ENCODE assay signal across 10 cellular contexts in genomic region chr17:17808706-17809432, GRCh38. TPM values are rescaled to one million over a fixed set of nuclear protein-coding genes. Genes with fewer than 3 reads are reported as not detected.
DNase-seq lines count a peak whose midpoint lies in the region; ATAC-seq, FAIRE-seq and TF ChIP-seq lines count a peak whose summit lies in the region.
"Had no signal": no experiment of that assay in that cellular context is flagged by ENCODE, and none has a peak within 500 bp of the region (broad histone marks: within the 10 kb centered on the region; RNA-seq: fewer than 3 reads in every experiment).

No MANE protein-coding gene starts in this region.

- H3K27ac Mint-ChIP-seq in astrocyte (ENCODE audit: unreplicated experiment) = peak overlapping the region; percentile 82
- H3K27ac Mint-ChIP-seq in neural crest cell (ENCODE audit: unreplicated experiment) = no peak overlapping the region

- H3K27ac ChIP-seq in astrocyte (ENCODE audit: low read depth, low read length) (no peak overlapping the region), Peyer's patch (peak overlapping the region in 1 of 4 donors; percentile 38)

- TF ChIP-seq POLR2A in Peyer's patch (IDR thresholded peaks at IDR 0.05) = no peak

- peak; percentile 92 for DNase-seq in GM13977 (ENCODE audit: low spot score)
- no peak for DNase-seq in astrocyte (ENCODE audit: low read depth)
- DNase-seq in neural crest cell (ENCODE audit: low read depth, low spot score) = no peak
- DNase-seq in Peyer's patch = no peak
- DNase-seq in inferior parietal cortex (ENCODE audit: extremely low spot score) = no peak
- DNase-seq in mucosa of gallbladder (ENCODE audit: low spot score) = no peak
- DNase-seq: heart right ventricle, right cardiac atrium had no signal

- H3K4me1 ChIP-seq in astrocyte (ENCODE audit: insufficient read depth, low read length) = peaks cover 14% of the 10 kb centered on the region
- peaks cover 0 to 28% (median 6%) of the 10 kb centered on the region in 4 donors for H3K4me1 ChIP-seq in Peyer's patch

- no peaks in the 10 kb centered on the region for H3K9me3 Mint-ChIP-seq in astrocyte (ENCODE audit: unreplicated experiment)
- no peaks in the 10 kb centered on the region for H3K9me3 Mint-ChIP-seq in neural crest cell

- H3K79me2 ChIP-seq in astrocyte (ENCODE audit: insufficient read depth, low read length) = no peaks in the 10 kb centered on the region

- no peak for FAIRE-seq in astrocyte (lab: Jason Lieb, UNC)

- H3K27me3 Mint-ChIP-seq in astrocyte (ENCODE audit: low read depth, unreplicated experiment) (no peaks in the 10 kb centered on the region), neural crest cell (ENCODE audit: low read depth) (peaks cover 34% of the 10 kb centered on the region)

- H4K20me1 ChIP-seq in astrocyte (ENCODE audit: insufficient read depth, low read length) = peaks cover 64% of the 10 kb centered on the region

- H3K4me1 Mint-ChIP-seq in astrocyte (ENCODE audit: low read depth, unreplicated experiment) = peaks cover 23% of the 10 kb centered on the region
- H3K4me1 Mint-ChIP-seq in neural crest cell = peaks cover 46% of the 10 kb centered on the region

- ATAC-seq in HG03039 (IDR thresholded peaks at IDR 0.05; ENCODE audit: unreplicated experiment) (peak; percentile 44), GM21528 (IDR thresholded peaks at IDR 0.05; ENCODE audit: low FRiP score, unreplicated experiment) (no peak)

- no peak overlapping the region for H3K4me3 ChIP-seq in astrocyte (ENCODE audit: insufficient read depth, low read depth, low read length)
- peak overlapping the region in 1 of 4 donors; percentile 38 for H3K4me3 ChIP-seq in Peyer's patch

- no peak for TF ChIP-seq CTCF in GM13977 (IDR thresholded peaks at IDR 0.05; ENCODE audit: extremely low read depth, insufficient read depth, missing control alignments)
- no peak for TF ChIP-seq CTCF in astrocyte (IDR thresholded peaks at IDR 0.05; ENCODE audit: insufficient read depth, low read depth, low read length)
- TF ChIP-seq CTCF in neural crest cell (conservative IDR thresholded peaks at IDR 0.05) = no peak
- TF ChIP-seq CTCF in Peyer's patch (IDR thresholded peaks at IDR 0.05) = no peak

- no peak overlapping the region for H3K9ac ChIP-seq in astrocyte (ENCODE audit: low read length)

- peaks cover 9% of the 10 kb centered on the region for H3K36me3 ChIP-seq in astrocyte (ENCODE audit: insufficient read depth, low read length)
- H3K36me3 ChIP-seq in Peyer's patch = peaks cover 0 to 56% (median 0%) of the 10 kb centered on the region in 3 donors

- no peak overlapping the region for H3K4me3 Mint-ChIP-seq in astrocyte (ENCODE audit: unreplicated experiment)
- H3K4me3 Mint-ChIP-seq in neural crest cell = peak overlapping the region; percentile 73

- no peaks in the 10 kb centered on the region for H3K9me3 ChIP-seq in astrocyte (ENCODE audit: insufficient read depth, low read depth, low read length)
- H3K9me3 ChIP-seq in Peyer's patch = no peaks in the 10 kb centered on the region
- H3K9me3 ChIP-seq: heart right ventricle had no signal

- H3K27me3 ChIP-seq in astrocyte (ENCODE audit: insufficient read depth, low read length) (no peaks in the 10 kb centered on the region), Peyer's patch (no peaks in the 10 kb centered on the region)
- H3K27me3 ChIP-seq: heart right ventricle had no signal

- in situ Hi-C loops in GM13977 (cut with MboI; ENCODE audit: low pct_unique_long_range_greater_than_20kb, low sequenced_read_pairs, unreplicated experiment) = no loop called here

- H2AFZ ChIP-seq in astrocyte (ENCODE audit: low read depth, low read length) = no peak overlapping the region

- no peak overlapping the region for H3K4me2 ChIP-seq in astrocyte (ENCODE audit: low read length)

- H3K36me3 Mint-ChIP-seq in astrocyte (ENCODE audit: low read depth, unreplicated experiment) (peaks cover 16% of the 10 kb centered on the region), neural crest cell (ENCODE audit: low read depth) (peaks cover 12% of the 10 kb centered on the region)

RNA-seq across cellular contexts. Expression of gene SREBF1, which starts 27.9 kb away (rescaled TPM):
- 59.2 and 65.6 TPM in 2 replicates for total RNA-seq in astrocyte
- 128 and 132 TPM in 2 replicates for total RNA-seq in neural crest cell
- total RNA-seq in Peyer's patch = 100 to 1,000 TPM; 118 to 226 (median 185) TPM
- 129 TPM for total RNA-seq in mucosa of gallbladder
